ENCODE assay signal across 1 cellular context in the genomic region with DNA sequence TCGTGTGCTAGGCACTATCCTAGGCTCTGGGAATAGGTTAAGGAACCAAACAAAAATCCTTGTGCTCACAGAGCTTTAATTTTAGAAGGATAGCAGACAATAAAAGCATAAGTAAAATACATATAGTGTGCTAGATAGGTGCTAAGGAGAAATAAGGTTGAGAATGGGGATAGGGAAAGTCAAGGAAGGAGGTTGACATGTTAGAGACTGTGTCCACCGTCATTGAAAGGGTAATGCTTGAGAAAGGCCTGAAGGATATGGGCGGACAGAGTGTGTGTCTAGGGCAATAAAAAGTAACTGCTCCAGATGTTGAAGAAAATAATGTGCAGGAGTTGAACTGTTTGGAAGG.
TF ChIP-seq lines count a peak whose summit lies in the region.

No MANE protein-coding gene starts in this region.

TF ChIP-seq in GM12878, 131 proteins besides CTCF, POLR2A, EP300 and RAD21 (continued from another document):
- TF ChIP-seq, protein P1, sequence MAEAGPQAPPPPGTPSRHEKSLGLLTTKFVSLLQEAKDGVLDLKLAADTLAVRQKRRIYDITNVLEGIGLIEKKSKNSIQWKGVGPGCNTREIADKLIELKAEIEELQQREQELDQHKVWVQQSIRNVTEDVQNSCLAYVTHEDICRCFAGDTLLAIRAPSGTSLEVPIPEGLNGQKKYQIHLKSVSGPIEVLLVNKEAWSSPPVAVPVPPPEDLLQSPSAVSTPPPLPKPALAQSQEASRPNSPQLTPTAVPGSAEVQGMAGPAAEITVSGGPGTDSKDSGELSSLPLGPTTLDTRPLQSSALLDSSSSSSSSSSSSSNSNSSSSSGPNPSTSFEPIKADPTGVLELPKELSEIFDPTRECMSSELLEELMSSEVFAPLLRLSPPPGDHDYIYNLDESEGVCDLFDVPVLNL (IDR thresholded peaks at IDR 0.05; ENCODE audit: low read depth, low read length): no peak
